ENCODE assay signal across 7 cellular contexts in the genomic region with DNA sequence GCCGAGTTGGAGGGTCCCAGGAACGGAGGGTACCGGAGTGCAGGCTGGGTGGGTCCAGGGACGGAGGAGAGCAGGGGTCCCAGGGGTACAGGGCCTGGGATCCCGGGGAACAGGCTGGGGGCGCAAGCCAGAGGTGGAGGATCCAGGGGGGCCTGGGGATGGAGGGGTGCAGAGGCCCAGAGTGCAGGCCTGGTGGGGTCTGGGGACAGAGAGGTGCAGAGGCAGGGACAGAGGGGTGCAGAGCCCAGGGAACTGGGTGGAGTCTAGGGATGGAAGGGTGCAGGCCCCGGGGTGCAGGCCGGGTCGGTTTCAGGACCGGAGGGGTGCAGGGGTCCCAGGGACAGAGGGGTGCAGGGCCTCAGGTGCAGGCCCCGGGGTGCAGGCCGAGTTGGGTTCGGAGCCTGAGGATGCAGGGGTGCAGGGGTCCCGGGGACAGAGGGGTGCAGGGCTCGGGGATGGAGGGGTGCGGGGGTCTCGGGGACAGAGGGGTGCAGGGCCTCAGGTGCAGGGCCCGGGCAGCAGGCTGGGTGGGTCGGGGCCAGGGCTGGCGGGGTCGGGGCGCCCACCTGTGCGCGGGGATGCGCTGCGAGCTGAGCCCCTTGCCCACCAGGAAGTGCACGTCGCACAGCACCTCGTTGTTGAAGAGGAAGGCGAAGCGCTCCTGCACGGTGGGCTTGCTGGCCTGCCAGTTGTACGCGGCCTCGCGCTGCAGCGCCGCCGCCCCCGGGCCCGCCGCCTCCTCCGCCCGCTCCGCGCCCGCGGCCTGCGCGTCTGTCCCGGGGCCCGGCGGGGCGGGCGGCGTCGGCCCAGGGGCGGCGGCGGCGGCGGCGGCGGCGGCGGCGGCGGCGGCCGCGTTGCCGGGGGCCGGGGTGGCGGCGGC. TPM values are rescaled to one million over a fixed set of nuclear protein-coding genes. Genes with fewer than 3 reads are reported as not detected.
DNase-seq lines count a peak whose midpoint lies in the region; FAIRE-seq and TF ChIP-seq lines count a peak whose summit lies in the region.

No MANE protein-coding gene starts in this region.

- H2AFZ ChIP-seq in OCI-LY3 (ENCODE audit: low read depth, low read length), result no peak overlapping the region

- H3K27me3 ChIP-seq in OCI-LY3 (ENCODE audit: low read depth, low read length), result no peaks in the 10 kb centered on the region
- H3K27me3 ChIP-seq in liver (ENCODE audit: control insufficient read depth in 4 of 4, insufficient read depth in 4 of 4, low read length in 3 of 4), result no peaks in the 10 kb centered on the region
- no peaks in the 10 kb centered on the region for H3K27me3 ChIP-seq in thyroid gland

- 13% methylated on average over 75 of the region's 75 CpGs for WGBS in liver
- WGBS in thyroid gland, 2 donors, result 39 to 44% methylated on average over 13 to 16 of the region's 75 CpGs

- TF ChIP-seq POLR2A in GM12891 (IDR thresholded peaks at IDR 0.05; ENCODE audit: low read depth, low read length) (no peak), thyroid gland (IDR thresholded peaks at IDR 0.05) (no peak)

- peaks cover 8% of the 10 kb centered on the region; the same call in 1 of the 2 replicates for H4K20me1 ChIP-seq in OCI-LY3 (ENCODE audit: insufficient read depth, low read length)

- H3K79me2 ChIP-seq in OCI-LY3 (ENCODE audit: low read length), result peaks cover 39% of the 10 kb centered on the region

- DNase-seq in GM12891 (ENCODE audit: insufficient read length, low spot score), result peak; percentile 72
- DNase-seq in cardiac fibroblast (ENCODE audit: low read depth in 2 of 2), result no peak
- no peak for DNase-seq in thyroid gland
- no peak for DNase-seq in SW480 (ENCODE audit: low spot score)
- no peak for DNase-seq in cerebellar cortex (ENCODE audit: low spot score)

- H3K4me2 ChIP-seq in OCI-LY3 (ENCODE audit: low read length), result peak overlapping the region; percentile 84

- H3K4me3 ChIP-seq in OCI-LY3 (ENCODE audit: low read length) (peak overlapping the region; percentile 83), cardiac fibroblast (replicated peaks in 1 of 2; ENCODE audit: low read depth in 2 of 2, low read length in 2 of 2) (peak overlapping the region; percentile 61 to 76), liver (ENCODE audit: low read depth in 1 of 3, low read length in 3 of 3) (peak overlapping the region in 2 of 3 donors; percentile 77 to 92), thyroid gland (replicated peaks in 1 of 3) (peak overlapping the region in 2 of 3 donors; percentile 15 to 64)

- peak overlapping the region; percentile 82 for H3K9ac ChIP-seq in OCI-LY3 (ENCODE audit: low read length)
- H3K9ac ChIP-seq in liver (ENCODE audit: low read depth in 1 of 2, low read length in 2 of 2), result no peak overlapping the region

- H3K4me1 ChIP-seq in OCI-LY3 (ENCODE audit: low read length) (peaks cover 22% of the 10 kb centered on the region), liver (ENCODE audit: control insufficient read depth in 4 of 4, insufficient read depth in 4 of 4, low read length in 3 of 4) (peaks cover 4 to 14% (median 5%) of the 10 kb centered on the region in 4 donors), thyroid gland (peaks cover 13% of the 10 kb centered on the region in 2 donors)

- H3K9me3 ChIP-seq in OCI-LY3 (ENCODE audit: insufficient read depth, low read length) (no peaks in the 10 kb centered on the region), liver (ENCODE audit: control insufficient read depth in 4 of 4, low read length in 3 of 4) (no peaks in the 10 kb centered on the region), thyroid gland (no peaks in the 10 kb centered on the region)

- no peak for TF ChIP-seq RAD21 in liver (IDR thresholded peaks at IDR 0.05)

- intact Hi-C loops in thyroid gland (cut with DNase I), result loop anchor here (5.0 kb wide), 1 partner anchor 68 kb away; no protein-coding TSS in a partner anchor

- FAIRE-seq in GM12891 (lab: Jason Lieb, UNC), result peak; percentile 33

- H3K27ac ChIP-seq in OCI-LY3 (ENCODE audit: low read length) (no peak overlapping the region), liver (ENCODE audit: low read depth in 1 of 2, low read length in 2 of 2) (peak overlapping the region in 1 of 2 donors; percentile 12), thyroid gland (peak overlapping the region in 1 of 3 donors; percentile 70)

- H3K36me3 ChIP-seq in OCI-LY3 (replicated peaks; ENCODE audit: low read depth, low read length) (peaks cover 25% of the 10 kb centered on the region), liver (ENCODE audit: control insufficient read depth in 4 of 4, insufficient read depth in 3 of 4, low read depth in 1 of 4, low read length in 3 of 4) (peaks cover 0 to 2% (median 0%) of the 10 kb centered on the region in 4 donors), thyroid gland (no peaks in the 10 kb centered on the region)

- TF ChIP-seq CTCF in OCI-LY3 (IDR thresholded peaks at IDR 0.05; ENCODE audit: low read depth, low read length), result no peak
- no peak for TF ChIP-seq CTCF in cardiac fibroblast (IDR thresholded peaks at IDR 0.05; ENCODE audit: low read depth, low read length)
- TF ChIP-seq CTCF in liver (IDR thresholded peaks at IDR 0.05; ENCODE audit: low read depth, low read length, missing input control), result no peak
- TF ChIP-seq CTCF in thyroid gland (IDR thresholded peaks at IDR 0.05), result no peak

TF ChIP-seq in GM12891, 5 proteins besides CTCF, POLR2A, EP300 and RAD21:
- TF ChIP-seq SPI1 (IDR thresholded peaks at IDR 0.05; ENCODE audit: low read depth, low read length) (no peak), POU2F2 (IDR thresholded peaks at IDR 0.05; ENCODE audit: low read depth, low read length) (no peak), PAX5 (IDR thresholded peaks at IDR 0.05; ENCODE audit: insufficient read depth, low read length, severe bottlenecking) (no peak), POLR2AphosphoS5 (IDR thresholded peaks at IDR 0.05; ENCODE audit: low read depth, low read length) (no peak), TAF1 (IDR thresholded peaks at IDR 0.05; ENCODE audit: low read depth, low read length) (no peak)

TF ChIP-seq in liver, 16 proteins besides CTCF, POLR2A, EP300 and RAD21:
- no peak for TF ChIP-seq NR2F2 (IDR thresholded peaks at IDR 0.05)
- TF ChIP-seq FOXA1 (IDR thresholded peaks at IDR 0.05), result no peak
- no peak for TF ChIP-seq RXRA (IDR thresholded peaks at IDR 0.05)
- TF ChIP-seq HNF4A (conservative IDR thresholded peaks at IDR 0.05), result no peak
- TF ChIP-seq, protein P1, sequence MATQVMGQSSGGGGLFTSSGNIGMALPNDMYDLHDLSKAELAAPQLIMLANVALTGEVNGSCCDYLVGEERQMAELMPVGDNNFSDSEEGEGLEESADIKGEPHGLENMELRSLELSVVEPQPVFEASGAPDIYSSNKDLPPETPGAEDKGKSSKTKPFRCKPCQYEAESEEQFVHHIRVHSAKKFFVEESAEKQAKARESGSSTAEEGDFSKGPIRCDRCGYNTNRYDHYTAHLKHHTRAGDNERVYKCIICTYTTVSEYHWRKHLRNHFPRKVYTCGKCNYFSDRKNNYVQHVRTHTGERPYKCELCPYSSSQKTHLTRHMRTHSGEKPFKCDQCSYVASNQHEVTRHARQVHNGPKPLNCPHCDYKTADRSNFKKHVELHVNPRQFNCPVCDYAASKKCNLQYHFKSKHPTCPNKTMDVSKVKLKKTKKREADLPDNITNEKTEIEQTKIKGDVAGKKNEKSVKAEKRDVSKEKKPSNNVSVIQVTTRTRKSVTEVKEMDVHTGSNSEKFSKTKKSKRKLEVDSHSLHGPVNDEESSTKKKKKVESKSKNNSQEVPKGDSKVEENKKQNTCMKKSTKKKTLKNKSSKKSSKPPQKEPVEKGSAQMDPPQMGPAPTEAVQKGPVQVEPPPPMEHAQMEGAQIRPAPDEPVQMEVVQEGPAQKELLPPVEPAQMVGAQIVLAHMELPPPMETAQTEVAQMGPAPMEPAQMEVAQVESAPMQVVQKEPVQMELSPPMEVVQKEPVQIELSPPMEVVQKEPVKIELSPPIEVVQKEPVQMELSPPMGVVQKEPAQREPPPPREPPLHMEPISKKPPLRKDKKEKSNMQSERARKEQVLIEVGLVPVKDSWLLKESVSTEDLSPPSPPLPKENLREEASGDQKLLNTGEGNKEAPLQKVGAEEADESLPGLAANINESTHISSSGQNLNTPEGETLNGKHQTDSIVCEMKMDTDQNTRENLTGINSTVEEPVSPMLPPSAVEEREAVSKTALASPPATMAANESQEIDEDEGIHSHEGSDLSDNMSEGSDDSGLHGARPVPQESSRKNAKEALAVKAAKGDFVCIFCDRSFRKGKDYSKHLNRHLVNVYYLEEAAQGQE (IDR thresholded peaks at IDR 0.05), result no peak
- no peak for TF ChIP-seq HNF4G (IDR thresholded peaks at IDR 0.05)
- no peak for TF ChIP-seq SP1 (IDR thresholded peaks at IDR 0.05)

RNA-seq across cellular contexts. Expression of a gene that starts 0.5 kb away (rescaled TPM):
- 42.2 TPM for polyA plus RNA-seq in GM12891 (2012; ENCODE audit: low read depth, missing spikeins)
- total RNA-seq in liver, result 10 to 100 TPM; 19.5 to 20.9 TPM
- polyA plus RNA-seq in liver, result 10 to 100 TPM in 1 of 2 donors, 1 to 10 TPM in 1; 7.4 to 25.1 TPM
- total RNA-seq in thyroid gland, result 10 to 100 TPM; 74.8 to 89.9 (median 76.2) TPM

RNA-seq across cellular contexts. Expression of a gene that starts 36.1 kb away (rescaled TPM):
- polyA plus RNA-seq in GM12891 (2012; ENCODE audit: low read depth, missing spikeins), result 178 TPM
- total RNA-seq in liver, result 100 to 1,000 TPM in 1 of 2 donors, 10 to 100 TPM in 1; 49.5 to 105 TPM
- 10 to 100 TPM; 24.7 to 43.3 TPM for polyA plus RNA-seq in liver
- 100 to 1,000 TPM; 106 to 161 (median 123) TPM for total RNA-seq in thyroid gland
